In the genomic region with DNA sequence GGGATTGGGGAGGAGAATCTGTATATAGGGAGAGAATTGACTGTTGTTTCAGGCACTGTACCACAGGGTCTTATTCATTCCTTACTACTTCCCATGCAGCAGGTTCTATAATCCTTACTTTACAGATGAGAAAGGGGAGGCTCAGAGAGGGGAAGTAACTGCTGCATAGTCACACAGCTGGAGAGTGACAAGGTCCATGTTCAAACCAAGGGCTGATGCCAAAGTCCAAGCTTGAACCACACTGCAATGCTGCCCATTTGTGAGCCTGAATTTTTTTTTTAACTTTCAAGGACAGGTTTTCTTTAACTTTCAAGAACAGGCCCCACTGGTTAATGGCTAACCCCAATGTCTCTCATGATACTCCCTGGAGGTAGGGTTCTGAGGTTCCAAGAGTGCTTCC, we compare ENCODE assay signal across 34 cellular contexts. TPM values are rescaled to one million over a fixed set of nuclear protein-coding genes. Genes with fewer than 3 reads are reported as not detected.
"Had no signal": no experiment of that assay in that cellular context is flagged by ENCODE, and none has a peak within 500 bp of the region (broad histone marks: within the 10 kb centered on the region; RNA-seq: fewer than 3 reads in every experiment).

No MANE protein-coding gene starts in this region.

- H3K27me3 ChIP-seq: heart right ventricle, ovary, sigmoid colon, tibial nerve, uterus had no signal

- ATAC-seq: heart right ventricle; left cardiac atrium; left lobe of liver; naive thymus-derived CD4-positive, alpha-beta T cell; natural killer cell treated with Interleukin-12 subunit alpha and Interleukin-12 subunit beta and Interleukin-15 and Interleukin-18, amount 100 ng/mL, for 72 hours; right cardiac atrium; stimulated activated memory B cell treated with anti-CD40 and anti-IgM and Interleukin-4, amounts not matched to agents 10 μg/mL and 1 μg/mL and 100 μg/mL, for 72 hours; stimulated activated naive CD8-positive, alpha-beta T cell treated with anti-CD3 and anti-CD28 coated beads, Interleukin-15, amount 100 ng/mL, for 72 hours had no signal

- H3K4me3 ChIP-seq: heart right ventricle, lung, ovary, prostate gland, sigmoid colon, smooth muscle cell, tibial nerve, uterus had no signal

- DNase-seq: heart right ventricle; hippocampal formation; kidney glomerular epithelial cell; left cardiac atrium; mesendoderm; naive thymus-derived CD4-positive, alpha-beta T cell; ovary; posterior cingulate gyrus; retina; right cardiac atrium; sigmoid colon; stimulated activated CD4-positive, alpha-beta T cell treated with anti-CD3 and anti-CD28 coated beads, Interleukin-1b, Interleukin-23, amount 100 ng/mL, for 48 hours; stimulated activated CD4-positive, alpha-beta T cell treated with anti-CD3 and anti-CD28 coated beads, Interleukin-2, amount 100 ng/mL, for 48 hours; stimulated activated CD4-positive, alpha-beta T cell treated with anti-CD3 and anti-CD28 coated beads, Interleukin-4, amount 100 ng/mL, for 4 hours; stimulated activated CD8-positive, alpha-beta memory T cell treated with anti-CD3 and anti-CD28 coated beads, Interleukin-4, amount 100 ng/mL, for 48 hours; stimulated activated naive CD4-positive, alpha-beta T cell treated with Interleukin-2 at 50 U/mL for 16 hours; stimulated activated naive CD8-positive, alpha-beta T cell treated with anti-CD3 and anti-CD28 coated beads, Interleukin-15, amount 100 ng/mL, for 72 hours; substantia nigra; uterus had no signal

- FAIRE-seq: keratinocyte had no signal

- H3K4me2 ChIP-seq: smooth muscle cell had no signal

- H3K9me3 ChIP-seq: heart right ventricle, ovary, prostate gland, sigmoid colon, tibial nerve, uterus had no signal

- H3K4me1 ChIP-seq: heart right ventricle, prostate gland, sigmoid colon, tibial nerve, uterus had no signal

- H3K36me3 ChIP-seq: heart right ventricle, ovary, prostate gland, sigmoid colon, uterus had no signal

- H3K27ac ChIP-seq: heart right ventricle, ovary, prostate gland, sigmoid colon, tibial nerve, uterus had no signal

RNA-seq across cellular contexts. Expression of a gene that starts 26.2 kb away (rescaled TPM):
- total RNA-seq: heart right ventricle; left cardiac atrium; left lobe of liver; lower leg skin; mesothelial cell of epicardium; mononuclear cell; naive thymus-derived CD4-positive, alpha-beta T cell; natural killer cell treated with Interleukin-12 subunit alpha and Interleukin-12 subunit beta and Interleukin-15 and Interleukin-18, amount 100 ng/mL, for 72 hours; omental fat pad; prostate gland; right cardiac atrium; sigmoid colon; smooth muscle cell; temporal lobe; tibial nerve; ureter; uterus had no signal
- polyA plus RNA-seq: heart right ventricle; keratinocyte; naive thymus-derived CD4-positive, alpha-beta T cell; neural cell; right cardiac atrium; smooth muscle cell had no signal
